In genomic region chr1:3284691-3285090, GRCh38 we compare ENCODE assay signal across 19 cellular contexts.
"Had no signal": no experiment of that assay in that cellular context is flagged by ENCODE, and none has a peak within 500 bp of the region (broad histone marks: within the 10 kb centered on the region; RNA-seq: fewer than 3 reads in every experiment).

No MANE protein-coding gene starts in this region.

- FAIRE-seq: K562 had no signal

- DNase-seq: Kasumi-1; MM.1S; NCI-H1092 treated with DMSO at 0.1 percent for 48 hours; NCI-H1436; NCI-H187; NCI-H2029; NCI-H2081 treated with DMSO at 0.1 percent for 48 hours; NCI-H2171; NCI-H226; NCI-H446; NCI-H510A; NCI-H524 treated with DMSO at 0.1 percent for 48 hours; NCI-H69; NCI-H774; NK-92 treated with Interleukin-12 subunit alpha and Interleukin-12 subunit beta, amount 100 ng/mL, for 24 hours; SHP77 had no signal

- H3K27ac ChIP-seq: KMS-11, RWPE1 had no signal

- H3K4me3 ChIP-seq: K562 had no signal

- H3K4me2 ChIP-seq: KMS-11 had no signal

- H3K9ac ChIP-seq: KMS-11 had no signal
